Comparison of ENCODE assay signal across 21 cellular contexts in genomic region chr15:41575282-41575681, GRCh38. TPM values are rescaled to one million over a fixed set of nuclear protein-coding genes. Genes with fewer than 3 reads are reported as not detected.
DNase-seq lines count a peak whose midpoint lies in the region; ATAC-seq and TF ChIP-seq lines count a peak whose summit lies in the region.
"Had no signal": no experiment of that assay in that cellular context is flagged by ENCODE, and none has a peak within 500 bp of the region (broad histone marks: within the 10 kb centered on the region; RNA-seq: fewer than 3 reads in every experiment).

No MANE protein-coding gene starts in this region.

- intact Hi-C loops in heart left ventricle (cut with DNase I) (no loop called here), posterior vena cava (cut with DNase I) (no loop called here)
- intact Hi-C loops in activated T-helper 2 cell treated with anti-CD3 and anti-CD28 coated beads, Interferon-gamma antibody, Interleukin-2, Interleukin-4, amounts not matched to agents 10 μg/mL and 5 μg/mL and 100 μg/mL, durations not matched to agents 14 hours and 24 hours and 36 hours (cut with micrococcal nuclease), result no loop called here

- POLR2A ChIA-PET in RWPE1 (lab: Yijun Ruan, JAX; ENCODE audit: low non-redundant PET), result no interaction called here

- H3K4me1 Mint-ChIP-seq in activated T-helper 2 cell treated with anti-CD3 and anti-CD28 coated beads, Interferon-gamma antibody, Interleukin-2, Interleukin-4, amounts not matched to agents 10 μg/mL and 5 μg/mL and 100 μg/mL, durations not matched to agents 14 hours and 24 hours and 36 hours (ENCODE audit: low read depth), result no peaks in the 10 kb centered on the region
- H3K4me1 Mint-ChIP-seq: CD4-positive, CD25-positive, alpha-beta regulatory T cell; GM23338 had no signal

- WGBS in heart left ventricle, 4 donors, result 61 to 78% (median 73%) methylated on average over 6 of the region's 6 CpGs

- no peaks in the 10 kb centered on the region for H3K9me3 Mint-ChIP-seq in activated T-helper 2 cell treated with anti-CD3 and anti-CD28 coated beads, Interferon-gamma antibody, Interleukin-2, Interleukin-4, amounts not matched to agents 10 μg/mL and 5 μg/mL and 100 μg/mL, durations not matched to agents 14 hours and 24 hours and 36 hours
- H3K9me3 Mint-ChIP-seq: GM23338, H9 had no signal

- H3K27ac Mint-ChIP-seq in activated T-helper 2 cell treated with anti-CD3 and anti-CD28 coated beads, Interferon-gamma antibody, Interleukin-2, Interleukin-4, amounts not matched to agents 10 μg/mL and 5 μg/mL and 100 μg/mL, durations not matched to agents 14 hours and 24 hours and 36 hours, result no peak overlapping the region
- H3K27ac Mint-ChIP-seq: CD4-positive, CD25-positive, alpha-beta regulatory T cell; GM23338; H9 had no signal

- CTCF ChIA-PET in RWPE1 (lab: Yijun Ruan, JAX), result interaction anchor here (2.1 kb wide), 1 partner anchor 10 kb away, joined by 8 read pairs; no protein-coding TSS in a partner anchor

- H3K9me3 ChIP-seq in heart left ventricle (no peaks in the 10 kb centered on the region), right atrium auricular region (no peaks in the 10 kb centered on the region)
- H3K9me3 ChIP-seq: MG63 had no signal

- H3K36me3 ChIP-seq in heart left ventricle (no peaks in the 10 kb centered on the region), right atrium auricular region (no peaks in the 10 kb centered on the region)
- H3K36me3 ChIP-seq: MG63 had no signal

- TF ChIP-seq CTCF in heart left ventricle (IDR thresholded peaks at IDR 0.05) (no peak), right atrium auricular region (IDR thresholded peaks at IDR 0.05) (no peak), RWPE1 (conservative IDR thresholded peaks at IDR 0.05; ENCODE audit: low read depth) (no peak)

- H3K27ac ChIP-seq in heart left ventricle (no peak overlapping the region), right atrium auricular region (peak overlapping the region in 1 of 2 donors; percentile 16), RWPE1 (peak overlapping the region; percentile 9), layer of hippocampus (ENCODE audit: low read depth, low read length) (peak overlapping the region; percentile 62)
- H3K27ac ChIP-seq: SK-N-MC had no signal

- DNase-seq in heart left ventricle, result no peak
- no peak for DNase-seq in right atrium auricular region (ENCODE audit: low spot score)
- no peak for DNase-seq in RWPE1 (ENCODE audit: low spot score)
- DNase-seq in posterior vena cava (ENCODE audit: low spot score), result peak; percentile 66
- DNase-seq in DMS79 treated with DMSO at 0.1 percent for 48 hours (lab: John Stamatoyannopoulos, UW), result no peak
- DNase-seq in activated T-helper 2 cell treated with anti-CD3 and anti-CD28 coated beads, Interferon-gamma antibody, Interleukin-2, Interleukin-4, amounts not matched to agents 10 μg/mL and 5 μg/mL and 100 μg/mL, durations not matched to agents 14 hours and 24 hours and 36 hours (ENCODE audit: low spot score), result no peak
- no peak for DNase-seq in DMS53 treated with DMSO at 0.1 percent for 48 hours (lab: John Stamatoyannopoulos, UW; ENCODE audit: unreplicated experiment)
- DNase-seq: CD4-positive, CD25-positive, alpha-beta regulatory T cell; H9; KG1; MG63; NCI-H1105 treated with DMSO at 0.1 percent for 48 hours; NCI-H2029; NCI-H446 treated with DMSO at 0.1 percent for 48 hours; NCI-H526; NCI-H82; RPMI8226; SIG-M5 had no signal

- peaks cover 0 to 7% (median 0%) of the 10 kb centered on the region in 12 donors for H3K4me1 ChIP-seq in heart left ventricle
- H3K4me1 ChIP-seq in right atrium auricular region, result peaks cover 0 to 30% of the 10 kb centered on the region in 2 donors

- peak in 3 of 4 donors; percentile 57 to 68 (median 59) for ATAC-seq in heart left ventricle
- ATAC-seq: GM23338 had no signal

- no peak overlapping the region for H3K4me3 Mint-ChIP-seq in activated T-helper 2 cell treated with anti-CD3 and anti-CD28 coated beads, Interferon-gamma antibody, Interleukin-2, Interleukin-4, amounts not matched to agents 10 μg/mL and 5 μg/mL and 100 μg/mL, durations not matched to agents 14 hours and 24 hours and 36 hours (ENCODE audit: low read depth)
- H3K4me3 Mint-ChIP-seq: GM23338, H9 had no signal

- H3K27me3 Mint-ChIP-seq in activated T-helper 2 cell treated with anti-CD3 and anti-CD28 coated beads, Interferon-gamma antibody, Interleukin-2, Interleukin-4, amounts not matched to agents 10 μg/mL and 5 μg/mL and 100 μg/mL, durations not matched to agents 14 hours and 24 hours and 36 hours (ENCODE audit: low read depth), result no peaks in the 10 kb centered on the region

- TF ChIP-seq POLR2A in heart left ventricle (IDR thresholded peaks at IDR 0.05), result no peak

- H3K4me3 ChIP-seq in heart left ventricle (no peak overlapping the region), right atrium auricular region (no peak overlapping the region)
- H3K4me3 ChIP-seq: GM23338, MG63, SK-N-MC had no signal

- H3K36me3 Mint-ChIP-seq in activated T-helper 2 cell treated with anti-CD3 and anti-CD28 coated beads, Interferon-gamma antibody, Interleukin-2, Interleukin-4, amounts not matched to agents 10 μg/mL and 5 μg/mL and 100 μg/mL, durations not matched to agents 14 hours and 24 hours and 36 hours (ENCODE audit: low read depth), result no peaks in the 10 kb centered on the region
- H3K36me3 Mint-ChIP-seq: CD4-positive, CD25-positive, alpha-beta regulatory T cell had no signal

- H3K27me3 ChIP-seq in heart left ventricle, result no peaks in the 10 kb centered on the region
- no peaks in the 10 kb centered on the region for H3K27me3 ChIP-seq in right atrium auricular region
- H3K27me3 ChIP-seq in layer of hippocampus (ENCODE audit: control insufficient read depth, insufficient read depth, low read length), result no peaks in the 10 kb centered on the region
- H3K27me3 ChIP-seq: MG63 had no signal

RNA-seq across cellular contexts. Expression of gene TYRO3, which starts 16.3 kb away (rescaled TPM):
- total RNA-seq in heart left ventricle, result 10 to 100 TPM in 3 of 9 donors, 1 to 10 TPM in 6; 2.5 to 15.4 (median 3.7) TPM
- 10 to 100 TPM in 1 of 2 donors, 1 to 10 TPM in 1; 2.6 to 13.7 TPM for polyA plus RNA-seq in heart left ventricle
- total RNA-seq in right atrium auricular region, result 1 to 10 TPM; 4.1 to 8.5 TPM
- 1 to 10 TPM; 5.0 to 8.7 TPM for total RNA-seq in posterior vena cava
- total RNA-seq in activated T-helper 2 cell treated with anti-CD3 and anti-CD28 coated beads, Interferon-gamma antibody, Interleukin-2, Interleukin-4, amounts not matched to agents 10 μg/mL and 5 μg/mL and 100 μg/mL, durations not matched to agents 14 hours and 24 hours and 36 hours, result 4.0 and 6.8 TPM in 2 replicates
- total RNA-seq: CD4-positive, CD25-positive, alpha-beta regulatory T cell had no signal

RNA-seq across cellular contexts. Expression of gene RPAP1, which starts 31.2 kb away (rescaled TPM):
- total RNA-seq in heart left ventricle, result 10 to 100 TPM; 13.7 to 32.5 (median 23.7) TPM
- polyA plus RNA-seq in heart left ventricle, result 10 to 100 TPM; 13.4 to 15.4 TPM
- 10 to 100 TPM; 10.4 to 25.3 TPM for total RNA-seq in right atrium auricular region
- total RNA-seq in posterior vena cava, result 10 to 100 TPM; 16.3 to 19.9 TPM
- total RNA-seq in activated T-helper 2 cell treated with anti-CD3 and anti-CD28 coated beads, Interferon-gamma antibody, Interleukin-2, Interleukin-4, amounts not matched to agents 10 μg/mL and 5 μg/mL and 100 μg/mL, durations not matched to agents 14 hours and 24 hours and 36 hours, result 60.1 and 66.6 TPM in 2 replicates

Comparison
In these comparisons a context has a peak if more than half of its experiments do, and no peak if none do; other contexts are left out.
1. H3K27ac ChIP-seq: peak in RWPE1 (single experiment) and layer of hippocampus (single experiment); none in heart left ventricle (0 of 12).